Comparison of ENCODE assay signal across 27 cellular contexts in genomic region chr20:20430066-20430465, GRCh38.
"Had no signal": no experiment of that assay in that cellular context is flagged by ENCODE, and none has a peak within 500 bp of the region (broad histone marks: within the 10 kb centered on the region; RNA-seq: fewer than 3 reads in every experiment).

No MANE protein-coding gene starts in this region.

- H3K36me3 ChIP-seq: brain microvascular endothelial cell, cardiac muscle cell, Peyer's patch had no signal

- H3K27me3 ChIP-seq: brain microvascular endothelial cell, cardiac muscle cell, Peyer's patch had no signal

- DNase-seq: activated CD4-positive, alpha-beta memory T cell treated with anti-CD3 and anti-CD28 coated beads, Interleukin-2, amount 10 ng/mL, durations not matched to agents 7 days and 5 days; activated CD4-positive, alpha-beta T cell treated with anti-CD3 and anti-CD28 coated beads, Interleukin-2, amount 10 ng/mL, durations not matched to agents 7 days and 5 days; activated CD4-positive, CD25-positive, alpha-beta regulatory T cell; activated gamma-delta T cell; activated naive CD4-positive, alpha-beta T cell treated with anti-CD3 and anti-CD28 coated beads for 36 hours; activated T-cell treated with anti-CD3 and anti-CD28 coated beads for 4 hours; activated T-cell treated with anti-CD3 and anti-CD28 coated beads, Interleukin-2, amount 50 U/mL, for 48 hours; brain microvascular endothelial cell; cerebellar nuclear complex; Kasumi-1; KBM-7; NCI-H1048; NCI-H1417; NCI-H1930; NCI-H2171; NCI-H2227 treated with DMSO at 0.1 percent for 48 hours; NCI-H446 treated with DMSO at 0.1 percent for 48 hours; NCI-H524 treated with DMSO at 0.1 percent for 48 hours; NCI-H774; NK-92 treated with Interleukin-12 subunit alpha and Interleukin-12 subunit beta, amount 100 ng/mL, for 24 hours; Peyer's patch; SK-N-SH; T-helper 1 cell had no signal

- ATAC-seq: activated T-helper 17 cell treated with anti-CD3 and anti-CD28 coated beads, Interleukin-2, amount 50 U/mL, for 72 hours had no signal

- H3K4me3 ChIP-seq: cardiac muscle cell, Peyer's patch had no signal

- H3K4me2 ChIP-seq: SK-N-SH had no signal

- H3K9me3 ChIP-seq: Peyer's patch, SK-N-SH had no signal

- H3K9ac ChIP-seq: SK-N-SH had no signal

- H3K4me1 ChIP-seq: Peyer's patch had no signal

- H3K27ac ChIP-seq: brain microvascular endothelial cell, cardiac muscle cell, Peyer's patch, RWPE1, VCaP had no signal
